In genomic region chr12:70513441-70513840, GRCh38 we compare ENCODE assay signal across 24 cellular contexts.
"Had no signal": no experiment of that assay in that cellular context is flagged by ENCODE, and none has a peak within 500 bp of the region (broad histone marks: within the 10 kb centered on the region; RNA-seq: fewer than 3 reads in every experiment).

No MANE protein-coding gene starts in this region.

- H3K9me3 ChIP-seq: colonic mucosa, esophagus squamous epithelium, gastrocnemius medialis had no signal

- H3K36me3 ChIP-seq: colonic mucosa, esophagus muscularis mucosa, esophagus squamous epithelium, gastrocnemius medialis, gastroesophageal sphincter, heart left ventricle had no signal

- H3K4me3 Mint-ChIP-seq: dendritic cell treated with granulocyte-macrophage colony-stimulating factor and Interleukin-4, amounts not matched to agents 40 ng/mL and 50 ng/mL, for 4 days; effector memory CD8-positive, alpha-beta T cell; endodermal cell had no signal

- H3K27ac Mint-ChIP-seq: dendritic cell treated with granulocyte-macrophage colony-stimulating factor and Interleukin-4, amounts not matched to agents 40 ng/mL and 50 ng/mL, for 4 days; effector memory CD8-positive, alpha-beta T cell; endodermal cell had no signal

- H3K9me3 Mint-ChIP-seq: effector memory CD8-positive, alpha-beta T cell had no signal

- H3K4me1 ChIP-seq: colonic mucosa, esophagus muscularis mucosa, esophagus squamous epithelium, foreskin keratinocyte, gastrocnemius medialis, gastroesophageal sphincter had no signal

- H3K27me3 Mint-ChIP-seq: dendritic cell treated with granulocyte-macrophage colony-stimulating factor and Interleukin-4, amounts not matched to agents 40 ng/mL and 50 ng/mL, for 4 days had no signal

- H3K27me3 ChIP-seq: colonic mucosa, dorsolateral prefrontal cortex, esophagus muscularis mucosa, esophagus squamous epithelium, foreskin keratinocyte, gastrocnemius medialis, gastroesophageal sphincter, heart left ventricle, heart right ventricle had no signal

- DNase-seq: colonic mucosa; cortex of kidney; dermis blood vessel endothelial cell; dorsolateral prefrontal cortex; effector CD4-positive, alpha-beta T cell; effector CD8-positive, alpha-beta T cell; effector memory CD4-positive, alpha-beta T cell; effector memory CD8-positive, alpha-beta T cell; endodermal cell; erythroblast; esophagus squamous epithelium; foreskin fibroblast; foreskin keratinocyte; foreskin melanocyte; gastrocnemius medialis; glutamatergic neuron; head of caudate nucleus; heart left ventricle; heart right ventricle had no signal

- H3K27ac ChIP-seq: colonic mucosa, coronary artery, dorsolateral prefrontal cortex, epithelial cell of prostate, esophagus muscularis mucosa, esophagus squamous epithelium, foreskin keratinocyte, gastroesophageal sphincter, heart left ventricle had no signal

- H3K4me1 Mint-ChIP-seq: endodermal cell had no signal

- H3K4me3 ChIP-seq: colonic mucosa, coronary artery, dorsolateral prefrontal cortex, esophagus muscularis mucosa, esophagus squamous epithelium, gastrocnemius medialis, gastroesophageal sphincter, heart left ventricle, heart right ventricle had no signal
